ENCODE assay signal across 13 cellular contexts in genomic region chr10:30013684-30014246, GRCh38. TPM values are rescaled to one million over a fixed set of nuclear protein-coding genes. Genes with fewer than 3 reads are reported as not detected.
DNase-seq lines count a peak whose midpoint lies in the region; ATAC-seq and TF ChIP-seq lines count a peak whose summit lies in the region.
"Had no signal": no experiment of that assay in that cellular context is flagged by ENCODE, and none has a peak within 500 bp of the region (broad histone marks: within the 10 kb centered on the region; RNA-seq: fewer than 3 reads in every experiment).

No MANE protein-coding gene starts in this region.

- WGBS in spleen, 5 donors, result 68 to 87% (median 74%) methylated on average over 7 of the region's 7 CpGs

- in situ Hi-C loops in astrocyte of the cerebellum (cut with HindIII; ENCODE audit: low sequenced_read_pairs), result no loop called here

- no peak for TF ChIP-seq CTCF in astrocyte of the cerebellum (IDR thresholded peaks at IDR 0.05; ENCODE audit: low read depth, low read length, missing control alignments)
- TF ChIP-seq CTCF in spleen (IDR thresholded peaks at IDR 0.05 in 8 of 11, conservative IDR thresholded peaks at IDR 0.05 in 3 of 11), result no peak

- peaks cover 0 to 29% (median 0%) of the 10 kb centered on the region in 7 donors for H3K27me3 ChIP-seq in spleen (replicated peaks in 1 of 7)

- TF ChIP-seq POLR2A in spleen (IDR thresholded peaks at IDR 0.05), result no peak

- intact Hi-C loops in spleen (cut with DNase I; ENCODE audit: low total_unique reads), result no loop called here

- no peaks in the 10 kb centered on the region for H3K4me1 ChIP-seq in spleen

- H3K36me3 ChIP-seq in spleen, result no peaks in the 10 kb centered on the region
- H3K36me3 ChIP-seq: thoracic aorta had no signal

- H3K27ac ChIP-seq in spleen, result no peak overlapping the region

- peak; percentile 90 for ATAC-seq in left lobe of liver
- ATAC-seq in HG03095 (IDR thresholded peaks at IDR 0.05; ENCODE audit: unreplicated experiment), result no peak

- H3K4me3 ChIP-seq in astrocyte of the cerebellum (ENCODE audit: low read depth, low read length), result no peak overlapping the region
- no peak overlapping the region for H3K4me3 ChIP-seq in skeletal muscle cell (ENCODE audit: low read depth, low read length)
- H3K4me3 ChIP-seq in spleen, result no peak overlapping the region
- H3K4me3 ChIP-seq: thoracic aorta had no signal

- DNase-seq in NCI-H1105 treated with DMSO at 0.1 percent for 48 hours (lab: John Stamatoyannopoulos, UW) (peak; percentile 46), NCI-H1105 (lab: John Stamatoyannopoulos, UW) (no peak), astrocyte of the cerebellum (ENCODE audit: low read depth) (peak; percentile 59), left lobe of liver (ENCODE audit: low spot score) (peak; percentile 73), skeletal muscle cell (ENCODE audit: low read depth) (peak; percentile 26), spleen (no peak), glomerular visceral epithelial cell (ENCODE audit: extremely low spot score) (no peak)
- DNase-seq: amniotic stem cell, foreskin melanocyte, islet precursor cell, NCI-H748 treated with DMSO at 0.1 percent for 48 hours had no signal

- no peaks in the 10 kb centered on the region for H3K9me3 ChIP-seq in spleen
- H3K9me3 ChIP-seq: thoracic aorta had no signal

RNA-seq across cellular contexts. Expression of gene JCAD, which starts 45.6 kb away (rescaled TPM):
- 4.2 TPM for total RNA-seq in left lobe of liver
- 1 to 10 TPM; 1.2 to 5.2 (median 2.2) TPM for total RNA-seq in spleen
- under 1 TPM; 0.26 to 0.83 (median 0.64) TPM for polyA plus RNA-seq in spleen

Comparison
In these comparisons a context has a peak if more than half of its experiments do, and no peak if none do; other contexts are left out.
1. DNase-seq: peak in NCI-H1105 treated with DMSO at 0.1 percent for 48 hours (single experiment), astrocyte of the cerebellum (single experiment), left lobe of liver (single experiment) and skeletal muscle cell (single experiment); none in NCI-H1105 (single experiment), spleen (single experiment) and glomerular visceral epithelial cell (single experiment).